Comparison of ENCODE assay signal across 18 cellular contexts in the genomic region with DNA sequence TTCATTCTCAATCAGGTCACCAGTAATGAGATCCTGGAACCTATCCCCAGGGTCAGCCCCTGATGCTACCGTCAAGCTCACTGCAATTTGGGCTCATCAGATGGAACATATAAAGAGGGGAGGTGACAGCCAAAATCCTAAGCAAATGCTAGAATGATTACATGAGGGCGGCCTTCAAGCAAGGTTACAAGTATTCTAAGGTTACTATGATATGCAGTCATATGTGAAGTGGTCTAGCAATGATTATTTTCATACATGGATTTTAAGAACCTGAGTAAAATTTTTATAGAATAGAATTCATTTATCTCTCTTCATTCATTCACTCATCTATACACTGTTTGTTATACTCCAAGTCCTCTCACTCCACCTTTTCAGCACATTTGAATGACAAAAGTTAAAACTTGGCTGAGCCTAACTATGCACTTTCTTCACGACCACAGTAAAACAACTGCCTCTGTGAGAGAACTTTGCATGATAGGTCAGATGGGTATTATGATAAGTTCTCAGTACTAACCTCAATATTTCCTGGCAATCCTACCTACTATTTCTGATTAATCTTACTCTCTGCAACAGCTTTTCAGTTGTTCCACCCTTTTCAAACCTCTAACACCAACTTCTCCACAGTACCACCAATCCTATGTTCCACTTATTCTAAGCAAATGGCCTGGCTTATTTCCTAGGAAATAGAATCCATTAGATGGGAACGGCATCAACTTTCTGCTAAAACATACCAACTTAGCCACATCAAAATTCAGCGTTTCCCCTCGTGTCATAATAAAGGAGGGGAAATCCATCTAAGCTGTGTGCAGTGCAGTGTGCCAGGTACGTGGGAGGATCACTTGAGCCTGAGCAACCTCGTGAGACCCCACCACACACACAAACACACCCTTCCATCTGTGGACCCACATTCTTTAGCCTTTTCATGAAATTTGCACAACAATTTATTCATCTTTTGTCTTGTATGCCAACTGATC. TPM values are rescaled to one million over a fixed set of nuclear protein-coding genes. Genes with fewer than 3 reads are reported as not detected.
A peak's percentile ranks its signal among the peaks of the same experiment; 100 is the strongest.
DNase-seq lines count a peak whose midpoint lies in the region; ATAC-seq lines count a peak whose summit lies in the region.
"Had no signal": no experiment of that assay in that cellular context is flagged by ENCODE, and none has a peak within 500 bp of the region (broad histone marks: within the 10 kb centered on the region; RNA-seq: fewer than 3 reads in every experiment).

No MANE protein-coding gene starts in this region.

- DNase-seq in activated CD4-positive, alpha-beta T cell treated with anti-CD3 and anti-CD28 coated beads, Interleukin-2, amount 50 U/mL, for 4 hours = peak; percentile 5 to 11
- DNase-seq in activated naive CD8-positive, alpha-beta T cell treated with anti-CD3 and anti-CD28 coated beads, Interleukin-2, amount 10 ng/mL, durations not matched to agents 7 days and 5 days = peak; percentile 26
- DNase-seq in stimulated activated CD4-positive, alpha-beta T cell treated with anti-CD3 and anti-CD28 coated beads, Interleukin-4, amount 100 ng/mL, for 4 hours = peak; percentile 5 to 21
- DNase-seq in SHP77 (lab: John Stamatoyannopoulos, UW) (no peak), AG08395 (ENCODE audit: low spot score) (no peak), HPDE6-E6E7 (ENCODE audit: extremely low spot score) (no peak), NCI-H526 treated with DMSO at 0.1 percent for 48 hours (lab: John Stamatoyannopoulos, UW) (no peak)
- DNase-seq: C1 segment of cervical spinal cord, EL, kidney glomerular epithelial cell, NCI-H1930, T1000 had no signal

- no peaks in the 10 kb centered on the region for H3K36me3 ChIP-seq in KOPT-K1 (ENCODE audit: insufficient read depth, low read length)
- H3K36me3 ChIP-seq: prostate gland had no signal

- H3K9me3 Mint-ChIP-seq in activated naive CD8-positive, alpha-beta T cell treated with anti-CD3 and anti-CD28 coated beads, Interleukin-2, amount 10 ng/mL, durations not matched to agents 7 days and 5 days = peaks cover 10% of the 10 kb centered on the region

- peak; percentile 87 for ATAC-seq in activated naive CD8-positive, alpha-beta T cell treated with anti-CD3 and anti-CD28 coated beads, Interleukin-2, amount 10 ng/mL, durations not matched to agents 7 days and 5 days (ENCODE audit: low read depth)

- POLR2A ChIA-PET in activated naive CD8-positive, alpha-beta T cell treated with anti-CD3 and anti-CD28 coated beads, Interleukin-2, amount 10 ng/mL, durations not matched to agents 7 days and 5 days (lab: Charles Lee) = interaction anchor here (1.3 kb wide), 2 partner anchors 17 to 207 kb away, joined by 3 to 4 read pairs; a partner anchor contains a TSS

- H3K27ac ChIP-seq in KOPT-K1 (ENCODE audit: low read depth, low read length, poor library complexity, severe bottlenecking) = peak overlapping the region; percentile 58
- H3K27ac ChIP-seq: KMS-11, prostate gland had no signal

- peak overlapping the region; percentile 90 for H3K27ac Mint-ChIP-seq in activated naive CD8-positive, alpha-beta T cell treated with anti-CD3 and anti-CD28 coated beads, Interleukin-2, amount 10 ng/mL, durations not matched to agents 7 days and 5 days

- peaks cover 15% of the 10 kb centered on the region for H3K36me3 Mint-ChIP-seq in activated naive CD8-positive, alpha-beta T cell treated with anti-CD3 and anti-CD28 coated beads, Interleukin-2, amount 10 ng/mL, durations not matched to agents 7 days and 5 days

- peaks cover 23% of the 10 kb centered on the region for H3K4me1 Mint-ChIP-seq in activated naive CD8-positive, alpha-beta T cell treated with anti-CD3 and anti-CD28 coated beads, Interleukin-2, amount 10 ng/mL, durations not matched to agents 7 days and 5 days

- H3K4me3 Mint-ChIP-seq in activated naive CD8-positive, alpha-beta T cell treated with anti-CD3 and anti-CD28 coated beads, Interleukin-2, amount 10 ng/mL, durations not matched to agents 7 days and 5 days = peak overlapping the region; percentile 63

- no peaks in the 10 kb centered on the region for H3K9me3 ChIP-seq in KOPT-K1 (ENCODE audit: insufficient read depth, low read length, poor library complexity, severe bottlenecking)
- H3K9me3 ChIP-seq: prostate gland had no signal

- H3K27me3 Mint-ChIP-seq in activated naive CD8-positive, alpha-beta T cell treated with anti-CD3 and anti-CD28 coated beads, Interleukin-2, amount 10 ng/mL, durations not matched to agents 7 days and 5 days = no peaks in the 10 kb centered on the region

RNA-seq across cellular contexts. Expression of a gene that starts 32.0 kb away (rescaled TPM):
- total RNA-seq in activated naive CD8-positive, alpha-beta T cell treated with anti-CD3 and anti-CD28 coated beads, Interleukin-2, amount 10 ng/mL, durations not matched to agents 7 days and 5 days = not detected
- total RNA-seq: endothelial cell of umbilical vein, glomerular endothelial cell, subcutaneous adipose tissue had no signal

RNA-seq across cellular contexts. Expression of a gene that starts 46.8 kb away (rescaled TPM):
- under 1 TPM in 1 of 2 experiments, not detected in 1; 0.75 TPM for total RNA-seq in activated naive CD8-positive, alpha-beta T cell treated with anti-CD3 and anti-CD28 coated beads, Interleukin-2, amount 10 ng/mL, durations not matched to agents 7 days and 5 days

Comparison
In these comparisons a context has a peak if more than half of its experiments do, and no peak if none do; other contexts are left out.
1. DNase-seq: peak in activated CD4-positive, alpha-beta T cell treated with anti-CD3 and anti-CD28 coated beads, Interleukin-2, amount 50 U/mL, for 4 hours (2 of 2), activated naive CD8-positive, alpha-beta T cell treated with anti-CD3 and anti-CD28 coated beads, Interleukin-2, amount 10 ng/mL, durations not matched to agents 7 days and 5 days (single experiment) and stimulated activated CD4-positive, alpha-beta T cell treated with anti-CD3 and anti-CD28 coated beads, Interleukin-4, amount 100 ng/mL, for 4 hours (2 of 2); none in SHP77 (0 of 2), AG08395 (single experiment), HPDE6-E6E7 (single experiment) and NCI-H526 treated with DMSO at 0.1 percent for 48 hours (single experiment).